In the genomic region with DNA sequence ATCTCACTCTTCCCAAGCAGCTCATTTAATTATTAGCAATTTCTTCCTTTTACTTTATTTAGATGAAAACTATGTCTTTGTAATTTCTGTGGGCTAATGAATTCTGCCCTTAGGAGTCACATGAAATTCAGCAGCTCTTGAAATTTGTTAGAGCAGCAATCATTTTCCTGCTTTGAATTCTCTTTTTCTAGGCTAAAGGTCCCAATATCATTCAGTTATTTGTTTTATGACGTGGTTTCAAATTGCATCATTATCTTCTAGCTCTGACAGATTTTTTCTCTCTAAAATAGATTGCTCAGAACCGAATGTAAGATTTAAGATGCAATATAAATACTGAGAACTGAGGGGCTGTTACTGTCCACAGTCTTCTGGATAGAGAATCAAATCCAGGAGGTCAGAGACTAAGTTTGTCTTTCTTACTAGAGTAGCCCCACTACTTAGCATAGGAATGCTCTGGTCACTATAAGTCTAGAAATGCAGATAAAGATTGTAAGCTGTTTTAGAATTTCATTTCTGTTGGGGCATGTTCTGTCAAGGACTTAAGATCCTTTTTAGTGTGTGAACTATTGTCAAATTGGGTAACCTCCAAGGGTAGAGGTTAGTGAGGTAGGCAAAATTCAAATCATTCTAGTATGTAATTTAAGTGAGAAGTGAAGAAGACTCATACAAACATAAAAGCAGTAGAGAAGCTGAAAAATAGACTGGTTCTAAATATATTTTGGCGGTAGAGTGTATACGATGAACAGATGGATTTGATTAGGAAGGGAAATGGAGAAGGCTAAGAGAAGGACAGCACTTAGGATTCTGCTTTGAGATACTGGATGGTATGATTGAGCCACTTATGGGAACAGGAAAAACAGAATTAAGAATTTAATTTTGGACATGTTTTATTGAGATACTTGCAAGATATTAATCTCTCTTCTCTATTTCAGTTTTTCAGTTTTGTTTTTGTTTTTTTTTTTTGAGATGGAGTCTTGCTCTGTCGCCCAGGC, we compare ENCODE assay signal across 11 cellular contexts. TPM values are rescaled to one million over a fixed set of nuclear protein-coding genes. Genes with fewer than 3 reads are reported as not detected.
DNase-seq lines count a peak whose midpoint lies in the region; ATAC-seq and TF ChIP-seq lines count a peak whose summit lies in the region.
"Had no signal": no experiment of that assay in that cellular context is flagged by ENCODE, and none has a peak within 500 bp of the region (broad histone marks: within the 10 kb centered on the region; RNA-seq: fewer than 3 reads in every experiment).

No MANE protein-coding gene starts in this region.

- H2BK120ac ChIP-seq in mesenchymal stem cell (ENCODE audit: low read depth, low read length): no peak overlapping the region

- no peak overlapping the region for H3K4me2 ChIP-seq in mesenchymal stem cell (ENCODE audit: low read length, poor library complexity, severe bottlenecking)

- no peak overlapping the region for H2BK12ac ChIP-seq in mesenchymal stem cell (ENCODE audit: low read length in 2 of 2)

- no peak overlapping the region for H2BK15ac ChIP-seq in mesenchymal stem cell (ENCODE audit: low read depth, poor library complexity, severe bottlenecking)

- H3K36me3 ChIP-seq in CD4-positive, CD25-positive, alpha-beta regulatory T cell (ENCODE audit: control insufficient read depth, insufficient read depth, low read length): peaks cover 10% of the 10 kb centered on the region
- no peaks in the 10 kb centered on the region for H3K36me3 ChIP-seq in brain microvascular endothelial cell (replicated peaks)
- H3K36me3 ChIP-seq in mesenchymal stem cell (ENCODE audit: control insufficient read depth in 1 of 2, insufficient read depth in 2 of 2, low read depth in 1 of 2, low read length in 2 of 2): no peaks in the 10 kb centered on the region
- H3K36me3 ChIP-seq: left ventricle myocardium inferior had no signal

- H3K4me3 ChIP-seq in CD4-positive, CD25-positive, alpha-beta regulatory T cell (ENCODE audit: low read depth, low read length): peak overlapping the region; percentile 8
- H3K4me3 ChIP-seq in HFF-Myc (replicated peaks; ENCODE audit: low read depth, low read length) (no peak overlapping the region), brain microvascular endothelial cell (ENCODE audit: low read depth, low read length) (no peak overlapping the region), mesenchymal stem cell (ENCODE audit: insufficient read depth in 1 of 2, low read depth in 1 of 2, low read length in 2 of 2) (peak overlapping the region in 1 of 2 experiments; percentile 5)
- H3K4me3 ChIP-seq: left ventricle myocardium inferior had no signal

- peaks cover 3% of the 10 kb centered on the region for H3K79me1 ChIP-seq in mesenchymal stem cell (replicated peaks; ENCODE audit: low read length, poor library complexity, severe bottlenecking)

- peaks cover 16% of the 10 kb centered on the region for H3K36me3 Mint-ChIP-seq in CD4-positive, CD25-positive, alpha-beta regulatory T cell

- TF ChIP-seq CTCF in HFF-Myc (IDR thresholded peaks at IDR 0.05; ENCODE audit: low read depth, low read length, missing control alignments): no peak
- TF ChIP-seq CTCF in brain microvascular endothelial cell (IDR thresholded peaks at IDR 0.05; ENCODE audit: low read depth, low read length, missing control alignments): no peak

- no peak overlapping the region for H2BK5ac ChIP-seq in mesenchymal stem cell (ENCODE audit: low read depth, low read length, poor library complexity, severe bottlenecking)

- H3K27ac ChIP-seq in CD4-positive, CD25-positive, alpha-beta regulatory T cell (ENCODE audit: insufficient read depth, low read length, poor library complexity, severe bottlenecking): no peak overlapping the region
- H3K27ac ChIP-seq in brain microvascular endothelial cell: peak overlapping the region; percentile 37
- H3K27ac ChIP-seq in mesenchymal stem cell (ENCODE audit: low read length, poor library complexity, severe bottlenecking): no peak overlapping the region
- H3K27ac ChIP-seq: left ventricle myocardium inferior had no signal

- H3K4me1 Mint-ChIP-seq in CD4-positive, CD25-positive, alpha-beta regulatory T cell: peaks cover 53 to 88% (median 69%) of the 10 kb centered on the region in 4 donors

- no peaks in the 10 kb centered on the region for H3K9me3 ChIP-seq in CD4-positive, CD25-positive, alpha-beta regulatory T cell (ENCODE audit: control insufficient read depth in 2 of 2, low read length in 2 of 2)
- no peaks in the 10 kb centered on the region for H3K9me3 ChIP-seq in mesenchymal stem cell (ENCODE audit: control insufficient read depth, low read length)
- H3K9me3 ChIP-seq: left ventricle myocardium inferior had no signal

- ATAC-seq in CD4-positive, CD25-positive, alpha-beta regulatory T cell (ENCODE audit: low read depth in 2 of 2): no peak
- ATAC-seq in HG03175 (IDR thresholded peaks at IDR 0.05; ENCODE audit: unreplicated experiment) (no peak), GM21825 (IDR thresholded peaks at IDR 0.05; ENCODE audit: unreplicated experiment) (no peak)

- no peak for DNase-seq in CD4-positive, CD25-positive, alpha-beta regulatory T cell
- DNase-seq in HFF-Myc (ENCODE audit: extremely low read depth, low read depth): peak; percentile 27
- no peak for DNase-seq in brain microvascular endothelial cell
- peak; percentile 14 for DNase-seq in mesenchymal stem cell
- DNase-seq in OCI-M2 (lab: John Stamatoyannopoulos, UW; ENCODE audit: unreplicated experiment): no peak
- no peak for DNase-seq in posterior cingulate gyrus
- DNase-seq: activated CD4-positive, alpha-beta T cell treated with anti-CD3 and anti-CD28 coated beads, Interleukin-2, amount 50 U/mL, for 1 hour; left ventricle myocardium inferior; NCI-H2081 treated with DMSO at 0.1 percent for 48 hours had no signal

- no peak overlapping the region for H4K8ac ChIP-seq in mesenchymal stem cell (ENCODE audit: low read length)

- H4K91ac ChIP-seq in mesenchymal stem cell (ENCODE audit: low read length): no peak overlapping the region

- H3K27me3 ChIP-seq in CD4-positive, CD25-positive, alpha-beta regulatory T cell (ENCODE audit: control insufficient read depth, insufficient read depth, low read length): no peaks in the 10 kb centered on the region
- no peaks in the 10 kb centered on the region for H3K27me3 ChIP-seq in brain microvascular endothelial cell (replicated peaks)
- no peaks in the 10 kb centered on the region for H3K27me3 ChIP-seq in mesenchymal stem cell (ENCODE audit: control insufficient read depth in 1 of 2, insufficient read depth in 1 of 2, low read length in 2 of 2)

- H3K4ac ChIP-seq in mesenchymal stem cell (ENCODE audit: low read depth in 1 of 2, low read length in 2 of 2): no peak overlapping the region

- H2AK5ac ChIP-seq in mesenchymal stem cell (ENCODE audit: low read length, severe bottlenecking): no peak overlapping the region

- intact Hi-C loops in posterior cingulate gyrus (cut with DNase I): no loop called here

- in situ Hi-C loops in brain microvascular endothelial cell (cut with HindIII; ENCODE audit: low pct_ligation_motif_present, low sequenced_read_pairs): no loop called here

- H3K4me3 Mint-ChIP-seq in CD4-positive, CD25-positive, alpha-beta regulatory T cell: peak overlapping the region in 3 of 4 donors; percentile 0 to 5 (median 2)

- no peaks in the 10 kb centered on the region for H3K27me3 Mint-ChIP-seq in CD4-positive, CD25-positive, alpha-beta regulatory T cell

- no peaks in the 10 kb centered on the region for H3K9me3 Mint-ChIP-seq in CD4-positive, CD25-positive, alpha-beta regulatory T cell

- H3K18ac ChIP-seq in mesenchymal stem cell (ENCODE audit: low read depth in 1 of 2, low read length in 2 of 2): no peak overlapping the region

- no peak overlapping the region for H2AFZ ChIP-seq in mesenchymal stem cell (ENCODE audit: low read depth, low read length)

- H3K27ac Mint-ChIP-seq in CD4-positive, CD25-positive, alpha-beta regulatory T cell: peak overlapping the region; percentile 10 to 60 (median 29)

- 79% methylated on average over 4 of the region's 5 CpGs for WGBS in mesenchymal stem cell

- H3K9ac ChIP-seq in mesenchymal stem cell (ENCODE audit: low read length): peak overlapping the region; percentile 87

- H3K4me1 ChIP-seq in CD4-positive, CD25-positive, alpha-beta regulatory T cell (ENCODE audit: control insufficient read depth, insufficient read depth, low read length, poor library complexity, severe bottlenecking): peaks cover 32% of the 10 kb centered on the region
- H3K4me1 ChIP-seq in mesenchymal stem cell (ENCODE audit: control insufficient read depth, insufficient read depth, low read depth, low read length): peaks cover 7% of the 10 kb centered on the region

- no peak overlapping the region for H3K14ac ChIP-seq in mesenchymal stem cell (ENCODE audit: low read length in 2 of 2)

- H3K23ac ChIP-seq in mesenchymal stem cell (ENCODE audit: low read length in 2 of 2): no peak overlapping the region

RNA-seq across cellular contexts. Expression of gene EPB41, which starts 59.8 kb away (rescaled TPM):
- total RNA-seq in CD4-positive, CD25-positive, alpha-beta regulatory T cell: 309 TPM
- polyA plus RNA-seq in CD4-positive, CD25-positive, alpha-beta regulatory T cell: 100 to 1,000 TPM; 118 to 163 (median 140) TPM
- polyA plus RNA-seq in mesenchymal stem cell (2013, experiment 1 of 2): 4.3 TPM
- 4.4 TPM for polyA plus RNA-seq in mesenchymal stem cell (2013, experiment 2 of 2)

Comparison
In these comparisons a context has a peak if more than half of its experiments do, and no peak if none do; other contexts are left out.
1. DNase-seq: peak in HFF-Myc (single experiment) and mesenchymal stem cell (single experiment); none in CD4-positive, CD25-positive, alpha-beta regulatory T cell (0 of 3), brain microvascular endothelial cell (single experiment), OCI-M2 (single experiment) and posterior cingulate gyrus (0 of 10).